ENCODE assay signal across 1 cellular context in the genomic region with DNA sequence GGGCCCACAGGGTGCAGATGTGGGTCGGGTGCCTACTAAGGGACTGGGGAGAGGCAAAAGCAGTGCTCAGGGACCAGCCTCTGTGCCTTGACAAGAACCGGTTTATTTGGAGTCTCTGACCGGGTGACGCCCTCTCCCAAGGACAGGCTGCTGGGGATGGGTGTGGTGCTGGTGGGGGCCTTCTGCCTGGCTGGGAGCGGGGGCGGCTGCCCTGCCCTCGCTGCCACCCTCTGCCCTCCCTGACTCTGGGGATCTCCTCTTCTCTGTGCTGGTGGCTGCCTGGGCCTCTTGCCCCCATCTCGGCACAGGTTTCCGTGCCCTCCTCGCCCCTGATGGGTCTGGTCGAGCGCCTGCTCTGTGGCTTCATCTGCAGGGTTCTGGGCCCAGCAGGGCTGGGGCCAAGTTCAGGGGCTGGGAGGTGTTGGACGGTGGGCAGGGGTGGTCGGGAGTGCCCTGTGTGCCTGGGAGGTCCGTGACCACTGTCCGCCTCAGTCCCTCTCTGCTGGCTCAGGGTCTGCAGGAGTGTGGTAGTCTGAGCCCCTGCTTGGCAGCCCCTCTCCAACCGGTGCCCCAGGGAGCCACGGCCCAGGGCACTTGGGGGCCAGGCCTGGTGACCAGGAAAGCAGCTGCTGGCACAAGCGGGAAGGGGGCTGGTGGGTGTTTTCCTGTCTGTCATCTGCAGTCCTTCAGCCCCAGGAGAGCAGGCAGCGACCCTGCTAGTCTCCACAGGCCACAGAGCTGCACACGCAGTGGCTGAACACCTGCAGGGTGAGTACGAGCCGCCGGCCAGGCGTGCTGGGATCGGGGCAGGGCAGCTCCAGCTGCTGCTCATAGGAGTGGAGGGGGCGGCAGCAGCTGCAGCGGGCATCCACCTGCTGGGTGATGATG.
TF ChIP-seq lines count a peak whose summit lies in the region.

No MANE protein-coding gene starts in this region.

TF ChIP-seq in HepG2, 621 proteins besides CTCF, POLR2A, EP300 and RAD21:
- TF ChIP-seq, protein P1, sequence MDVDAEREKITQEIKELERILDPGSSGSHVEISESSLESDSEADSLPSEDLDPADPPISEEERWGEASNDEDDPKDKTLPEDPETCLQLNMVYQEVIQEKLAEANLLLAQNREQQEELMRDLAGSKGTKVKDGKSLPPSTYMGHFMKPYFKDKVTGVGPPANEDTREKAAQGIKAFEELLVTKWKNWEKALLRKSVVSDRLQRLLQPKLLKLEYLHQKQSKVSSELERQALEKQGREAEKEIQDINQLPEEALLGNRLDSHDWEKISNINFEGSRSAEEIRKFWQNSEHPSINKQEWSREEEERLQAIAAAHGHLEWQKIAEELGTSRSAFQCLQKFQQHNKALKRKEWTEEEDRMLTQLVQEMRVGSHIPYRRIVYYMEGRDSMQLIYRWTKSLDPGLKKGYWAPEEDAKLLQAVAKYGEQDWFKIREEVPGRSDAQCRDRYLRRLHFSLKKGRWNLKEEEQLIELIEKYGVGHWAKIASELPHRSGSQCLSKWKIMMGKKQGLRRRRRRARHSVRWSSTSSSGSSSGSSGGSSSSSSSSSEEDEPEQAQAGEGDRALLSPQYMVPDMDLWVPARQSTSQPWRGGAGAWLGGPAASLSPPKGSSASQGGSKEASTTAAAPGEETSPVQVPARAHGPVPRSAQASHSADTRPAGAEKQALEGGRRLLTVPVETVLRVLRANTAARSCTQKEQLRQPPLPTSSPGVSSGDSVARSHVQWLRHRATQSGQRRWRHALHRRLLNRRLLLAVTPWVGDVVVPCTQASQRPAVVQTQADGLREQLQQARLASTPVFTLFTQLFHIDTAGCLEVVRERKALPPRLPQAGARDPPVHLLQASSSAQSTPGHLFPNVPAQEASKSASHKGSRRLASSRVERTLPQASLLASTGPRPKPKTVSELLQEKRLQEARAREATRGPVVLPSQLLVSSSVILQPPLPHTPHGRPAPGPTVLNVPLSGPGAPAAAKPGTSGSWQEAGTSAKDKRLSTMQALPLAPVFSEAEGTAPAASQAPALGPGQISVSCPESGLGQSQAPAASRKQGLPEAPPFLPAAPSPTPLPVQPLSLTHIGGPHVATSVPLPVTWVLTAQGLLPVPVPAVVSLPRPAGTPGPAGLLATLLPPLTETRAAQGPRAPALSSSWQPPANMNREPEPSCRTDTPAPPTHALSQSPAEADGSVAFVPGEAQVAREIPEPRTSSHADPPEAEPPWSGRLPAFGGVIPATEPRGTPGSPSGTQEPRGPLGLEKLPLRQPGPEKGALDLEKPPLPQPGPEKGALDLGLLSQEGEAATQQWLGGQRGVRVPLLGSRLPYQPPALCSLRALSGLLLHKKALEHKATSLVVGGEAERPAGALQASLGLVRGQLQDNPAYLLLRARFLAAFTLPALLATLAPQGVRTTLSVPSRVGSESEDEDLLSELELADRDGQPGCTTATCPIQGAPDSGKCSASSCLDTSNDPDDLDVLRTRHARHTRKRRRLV (CRISPR knock-in tag; IDR thresholded peaks at IDR 0.05) = no peak
- peak; percentile 86 for TF ChIP-seq AGO2 (optimal IDR thresholded peaks at IDR 0.05; ENCODE audit: low read depth, low read length)
- peak; percentile 36; the same call in 1 of the 2 replicates for TF ChIP-seq ZBTB38 (CRISPR knock-in tag; IDR thresholded peaks at IDR 0.05)
- TF ChIP-seq ZNF17 (CRISPR knock-in tag; IDR thresholded peaks at IDR 0.05) = no peak
- no peak for TF ChIP-seq SMAD3 (CRISPR knock-in tag; IDR thresholded peaks at IDR 0.05)
- no peak for TF ChIP-seq ZNF749 (CRISPR knock-in tag; IDR thresholded peaks at IDR 0.05; ENCODE audit: borderline replicate concordance)
- no peak for TF ChIP-seq HDAC1 (CRISPR knock-in tag; IDR thresholded peaks at IDR 0.05)
